ENCODE assay signal across 8 cellular contexts in the genomic region with DNA sequence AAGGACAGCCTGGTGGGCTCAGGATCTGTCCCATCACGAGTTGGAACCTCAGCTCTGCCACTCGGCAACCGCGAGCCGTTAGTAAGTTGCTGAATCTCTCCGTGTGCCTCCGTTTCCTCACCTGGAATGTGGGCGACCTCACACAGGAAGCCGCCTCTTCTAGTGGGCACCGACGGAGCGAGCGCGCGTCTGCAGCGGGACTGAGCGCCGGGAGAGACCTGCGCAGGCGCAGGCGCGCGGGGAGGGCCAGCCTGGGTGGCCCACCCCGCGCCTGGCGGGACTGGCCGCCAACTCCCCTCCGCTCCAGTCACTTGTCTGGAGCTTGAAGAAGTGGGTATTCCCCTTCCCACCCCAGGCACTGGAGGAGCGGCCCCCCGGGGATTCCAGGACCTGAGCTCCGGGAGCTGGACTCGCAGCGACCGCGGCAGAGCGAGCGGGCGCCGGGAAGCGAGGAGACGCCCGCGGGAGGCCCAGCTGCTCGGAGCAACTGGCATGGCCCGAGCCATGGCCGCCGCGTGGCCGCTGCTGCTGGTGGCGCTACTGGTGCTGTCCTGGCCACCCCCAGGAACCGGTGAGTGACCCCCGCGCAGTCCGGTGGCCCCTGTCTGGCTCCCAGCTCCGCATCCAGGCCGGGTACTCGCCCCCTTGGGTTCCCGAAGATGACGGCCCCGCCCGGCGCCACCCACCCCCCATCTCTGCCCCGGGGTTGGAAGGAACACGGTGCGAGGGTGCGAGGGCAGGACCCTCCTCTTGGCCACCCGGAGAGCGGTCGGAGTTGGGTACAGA. TPM values are rescaled to one million over a fixed set of nuclear protein-coding genes. Genes with fewer than 3 reads are reported as not detected.
DNase-seq lines count a peak whose midpoint lies in the region; ATAC-seq, FAIRE-seq and TF ChIP-seq lines count a peak whose summit lies in the region.

PVR (plus strand) TSS at position 306 of the 786 bp plus-strand sequence; CDS start at position 493, 187 bp downstream.

- H3K9me3 Mint-ChIP-seq in progenitor cell of endocrine pancreas (ENCODE audit: low read depth) = no peaks in the 10 kb centered on the region

- TSS peak; percentile 59 for BruUV-seq in K562 (replicated peaks; lab: Mats Ljungman, UMichigan)

- peak within 1 kb of the TSS; percentile 93 for H2AFZ ChIP-seq in K562 (ENCODE audit: low read depth, low read length)

- no peaks in the 10 kb centered on the region for H3K9me1 ChIP-seq in K562 (ENCODE audit: control insufficient read depth, insufficient read depth, low read length)

- H3K4me2 ChIP-seq in K562 (ENCODE audit: insufficient read depth, low read length) = peak within 1 kb of the TSS; percentile 87

- H3K36me3 ChIP-seq in K562 (ENCODE audit: control insufficient read depth, insufficient read depth, low read length) = no peaks in the 10 kb centered on the region

- in situ Hi-C loops in K562 (cut with MboI) = no loop called here

- H3K9ac ChIP-seq in K562 (ENCODE audit: insufficient read depth in 1 of 2, low read depth in 2 of 2, low read length in 2 of 2) = peak within 1 kb of the TSS; percentile 65 to 92

- DNase-seq in DMS 273 (lab: John Stamatoyannopoulos, UW; ENCODE audit: unreplicated experiment) = peak; percentile 91
- DNase-seq in M059J (ENCODE audit: low read depth) = peak; percentile 86
- DNase-seq in K562 (ENCODE audit: extremely low read depth in 1 of 4, low spot score in 3 of 4) = peak; percentile 58 to 79 (median 74)
- DNase-seq in hippocampal formation (lab: John Stamatoyannopoulos, UW) = peak; percentile 43 to 60
- DNase-seq in progenitor cell of endocrine pancreas (ENCODE audit: low spot score, unreplicated experiment) = peak; percentile 40

- no peak for TF ChIP-seq CTCF in K562 (IDR thresholded peaks at IDR 0.05 in 2 of 3, conservative IDR thresholded peaks at IDR 0.05 in 1 of 3; ENCODE audit: insufficient read depth in 2 of 3, low read depth in 1 of 3, low read length in 3 of 3)
- peak; percentile 20 for TF ChIP-seq CTCF in progenitor cell of endocrine pancreas (IDR thresholded peaks at IDR 0.05; ENCODE audit: unreplicated experiment)

- peak within 1 kb of the TSS; percentile 74 for H3K4me3 ChIP-seq in K562

- ATAC-seq in SK-N-SH treated with all-trans-retinoic acid at 6 μM for 48 hours = peak; percentile 93
- peak; percentile 95 for ATAC-seq in K562
- no peak for ATAC-seq in GM21723 (IDR thresholded peaks at IDR 0.05; ENCODE audit: unreplicated experiment)
- ATAC-seq in GM18873 (IDR thresholded peaks at IDR 0.05; ENCODE audit: low FRiP score, unreplicated experiment) = no peak

- WGBS in K562 (ENCODE audit: insufficient coverage, low coverage, missing lambda C conversion rate) = 15% methylated on average over 51 of the region's 69 CpGs

- H3K27me3 ChIP-seq in K562 (ENCODE audit: control insufficient read depth in 2 of 2, insufficient read depth in 2 of 2, low read length in 2 of 2) = no peaks in the 10 kb centered on the region

- no peaks in the 10 kb centered on the region for H3K9me3 ChIP-seq in K562 (replicated peaks; ENCODE audit: control insufficient read depth, insufficient read depth, low read depth, low read length)

- no peaks in the 10 kb centered on the region for H3K27me3 Mint-ChIP-seq in progenitor cell of endocrine pancreas

- peaks cover 7% of the 10 kb centered on the region; the same call in 2 of the 3 replicates for H3K79me2 ChIP-seq in K562 (ENCODE audit: control insufficient read depth, insufficient read depth, low read length)

- CTCF ChIA-PET in K562 (lab: Yijun Ruan, JAX; ENCODE audit: low intra/inter-chr PET ratio) = no interaction called here

- H3K27ac Mint-ChIP-seq in progenitor cell of endocrine pancreas = peak within 1 kb of the TSS; percentile 94

- H3K36me3 Mint-ChIP-seq in progenitor cell of endocrine pancreas (ENCODE audit: insufficient read depth) = peaks cover 4% of the 10 kb centered on the region

- no peak for TF ChIP-seq RAD21 in K562 (CRISPR knock-in tag; conservative IDR thresholded peaks at IDR 0.05 in 1 of 2, IDR thresholded peaks at IDR 0.05 in 1 of 2)

- FAIRE-seq in K562 (lab: Jason Lieb, UNC) = no peak

- H3K27ac ChIP-seq in K562 (ENCODE audit: extremely low read depth, low read depth, low read length) = peak within 1 kb of the TSS; percentile 60; the same call in 1 of the 3 replicates

- peaks cover 5 to 22% of the 10 kb centered on the region in 2 experiments; a peak in 3 of 5 replicates for H3K4me1 ChIP-seq in K562 (replicated peaks in 1 of 2; ENCODE audit: control insufficient read depth in 2 of 2, insufficient read depth in 2 of 2, low read length in 2 of 2)

- TF ChIP-seq EP300 in K562 (IDR thresholded peaks at IDR 0.05; ENCODE audit: low read length) = no peak

- intact Hi-C loops in K562 (cut with micrococcal nuclease) = no loop called here

- no peaks in the 10 kb centered on the region for H4K20me1 ChIP-seq in K562 (replicated peaks; ENCODE audit: control insufficient read depth, insufficient read depth, low read length)

- POLR2A ChIA-PET in K562 (lab: Yijun Ruan, JAX) = interaction anchor here (0.6 to 1.5 kb wide), 3 partner anchors 10 to 61 kb away, joined by 3 to 4 read pairs (median 3); no protein-coding TSS in a partner anchor

- peak within 1 kb of the TSS; percentile 90 for H3K4me3 Mint-ChIP-seq in progenitor cell of endocrine pancreas (ENCODE audit: low read depth)

- peaks cover 17% of the 10 kb centered on the region for H3K4me1 Mint-ChIP-seq in progenitor cell of endocrine pancreas (ENCODE audit: low read depth)

- TF ChIP-seq POLR2A in K562 (conservative IDR thresholded peaks at IDR 0.05) = peak; percentile 59

TF ChIP-seq in SK-N-SH treated with all-trans-retinoic acid at 6 μM for 48 hours, 23 proteins besides CTCF, POLR2A, EP300 and RAD21 (continues in another document):
- TF ChIP-seq CSRNP3 (CRISPR knock-in tag; IDR thresholded peaks at IDR 0.05) = no peak
- no peak for TF ChIP-seq ZNF8 (CRISPR knock-in tag; IDR thresholded peaks at IDR 0.05)

TF ChIP-seq in K562, 482 proteins besides CTCF, POLR2A, EP300 and RAD21 (continues in another document):
- TF ChIP-seq NR3C1 (CRISPR knock-in tag; IDR thresholded peaks at IDR 0.05) (no peak), CXXC5 (CRISPR knock-in tag; IDR thresholded peaks at IDR 0.05) (0 out of 2 replicates have a peak, but pooled peaks have one; percentile 34), ZBTB2 (IDR thresholded peaks at IDR 0.05) (0 out of 2 replicates have a peak, but pooled peaks have one; percentile 15), RBBP5 (IDR thresholded peaks at IDR 0.05; ENCODE audit: borderline replicate concordance, insufficient read depth, low read length, poor library complexity, severe bottlenecking) (peak; percentile 43), KDM5B (IDR thresholded peaks at IDR 0.05; ENCODE audit: insufficient replicate concordance, low read depth, low read length) (peak; percentile 45), ZNF589 (CRISPR knock-in tag; IDR thresholded peaks at IDR 0.05; ENCODE audit: low read depth) (peak; percentile 54; the same call in 1 of the 2 replicates), YY1 (IDR thresholded peaks at IDR 0.05; ENCODE audit: borderline replicate concordance in 1 of 3, control insufficient read depth in 1 of 3, extremely low read depth in 1 of 3, insufficient read depth in 3 of 3, insufficient read length in 1 of 3, insufficient replicate concordance in 2 of 3, low read depth in 1 of 3, low read length in 2 of 3) (peak; percentile 11 to 71 (median 53)), TFE3 (CRISPR knock-in tag; IDR thresholded peaks at IDR 0.05) (no peak)

RNA-seq across cellular contexts. Expression of gene PVR, which starts in this region (rescaled TPM):
- total RNA-seq in M059J (2014; rRNA removed; shearing (Covaris generic)) = 95.2 and 146 TPM in 2 replicates
- total RNA-seq in K562 (2011; cell fraction: chromatin; rRNA removed; ENCODE audit: low replicate concordance) = 8.9 and 19.4 TPM in 2 replicates
- total RNA-seq in K562 (2011; cell fraction: nucleolus; rRNA removed) = 20.8 and 21.8 TPM in 2 replicates
- total RNA-seq in K562 (2011; cell fraction: nucleoplasm; rRNA removed) = 16.2 and 17.5 TPM in 2 replicates
- total RNA-seq in K562 (2014; rRNA removed) (13.8 and 17.0 TPM in 2 replicates), K562 (2014; rRNA removed; fragmentation: Illumina TruSeq; extraction: Trizol) (8.3 and 9.8 TPM in 2 replicates), K562 (2015; rRNA removed; fragmentation: Illumina TruSeq; extraction: Trizol) (9.8 and 10.8 TPM in 2 replicates), K562 (2021) (13.3 and 14.5 TPM in 2 replicates), progenitor cell of endocrine pancreas (61.2 and 64.3 TPM in 2 replicates)
- polyA plus RNA-seq in K562 (2011; rRNA removed) (6.5 and 9.2 TPM in 2 replicates), K562 (2014; fragmentation: Illumina TruSeq; extraction: Trizol) (13.9 and 14.0 TPM in 2 replicates), K562 (2014; fragmentation: Nextera tagmentation; extraction: Ambion mirVana) (1 to 10 TPM in 1 of 2 experiments, under 1 TPM in 1; 0.89 to 1.5 TPM), K562 (2014; rRNA removed) (9.1 and 10.9 TPM in 2 replicates)
- polyA plus RNA-seq in K562 (2011; cell fraction: cytosol; rRNA removed) = 11.9 and 12.0 TPM in 2 replicates
- 7.9 and 9.4 TPM in 2 replicates for polyA plus RNA-seq in K562 (2011; cell fraction: nucleus; rRNA removed)
- 8.0 and 21.3 TPM in 2 replicates for polyA plus RNA-seq in K562 (2012)
- 7.5 and 7.7 TPM in 2 replicates for polyA minus RNA-seq in K562 (2011; rRNA and poly(A)+ RNA removed)
- polyA minus RNA-seq in K562 (2011; cell fraction: cytosol; rRNA and poly(A)+ RNA removed) = 6.1 and 6.3 TPM in 2 replicates
- polyA minus RNA-seq in K562 (2011; cell fraction: nucleus; rRNA and poly(A)+ RNA removed) = 6.3 and 8.7 TPM in 2 replicates

Comparison
In these comparisons a context has a peak if more than half of its experiments do, and no peak if none do; other contexts are left out.
1. DNase-seq: peak in every context shown above with its lines; median percentile 91 in DMS 273; 86 in M059J; 74 in K562; 52 in hippocampal formation; 40 in progenitor cell of endocrine pancreas.
2. ATAC-seq: peak in SK-N-SH treated with all-trans-retinoic acid at 6 μM for 48 hours (single experiment) and K562 (single experiment); none in GM21723 (single experiment) and GM18873 (single experiment).